10 cellular contexts compared by ENCODE assay signal in the genomic region with DNA sequence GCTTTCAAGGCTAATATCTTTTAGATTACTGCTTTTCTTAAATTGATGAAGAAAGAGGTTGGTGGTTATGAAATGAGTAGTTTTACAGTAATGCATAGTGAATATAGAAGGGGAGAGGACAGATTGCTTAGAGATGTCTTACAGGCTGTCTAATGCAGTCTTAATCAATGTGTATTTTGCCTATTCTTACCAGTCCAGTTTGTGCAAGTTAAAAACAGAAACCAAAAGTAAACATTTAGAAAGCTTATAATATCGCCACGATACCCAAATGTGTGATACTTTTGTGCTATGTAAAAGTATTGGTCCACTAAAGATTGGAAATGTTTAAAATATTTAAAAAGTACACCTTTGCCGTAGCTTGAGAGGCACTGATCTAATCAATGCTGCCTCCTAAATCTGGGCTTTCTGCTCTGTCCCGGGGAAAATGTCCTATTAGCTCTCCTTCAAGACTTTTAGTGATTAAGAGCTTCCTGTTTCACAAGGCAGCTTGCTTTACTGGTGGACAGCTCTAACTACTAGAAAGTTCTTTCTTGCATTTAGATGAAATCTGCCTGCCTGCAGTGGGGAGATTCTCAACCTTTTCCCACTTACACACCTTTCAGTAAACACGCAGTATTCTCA.
DNase-seq lines count a peak whose midpoint lies in the region; ATAC-seq and TF ChIP-seq lines count a peak whose summit lies in the region.
"Had no signal": no experiment of that assay in that cellular context is flagged by ENCODE, and none has a peak within 500 bp of the region (broad histone marks: within the 10 kb centered on the region; RNA-seq: fewer than 3 reads in every experiment).

No MANE protein-coding gene starts in this region.

- no peak for DNase-seq in Peyer's patch
- DNase-seq in fibroblast of the aortic adventitia (ENCODE audit: low read depth) = peak; percentile 35
- no peak for DNase-seq in SKM-1 treated with dmso at 0.1 percent for 144 hours (lab: John Stamatoyannopoulos, UW; ENCODE audit: unreplicated experiment)
- no peak for DNase-seq in HuH-7.5 (ENCODE audit: low spot score)
- DNase-seq in NCI-H1092 (lab: John Stamatoyannopoulos, UW) = no peak
- DNase-seq: hippocampal formation, KG1 had no signal

- no peak for TF ChIP-seq CTCF in Peyer's patch (IDR thresholded peaks at IDR 0.05)
- TF ChIP-seq CTCF in fibroblast of the aortic adventitia (IDR thresholded peaks at IDR 0.05; ENCODE audit: insufficient read depth, low read length) = no peak

- no peaks in the 10 kb centered on the region for H3K27me3 ChIP-seq in Peyer's patch

- peaks cover 0 to 11% (median 0%) of the 10 kb centered on the region in 4 donors for H3K4me1 ChIP-seq in Peyer's patch

- TF ChIP-seq POLR2A in Peyer's patch (IDR thresholded peaks at IDR 0.05) = no peak

- peak overlapping the region in 3 of 4 donors; percentile 49 to 52 (median 50) for H3K27ac ChIP-seq in Peyer's patch
- H3K27ac ChIP-seq in skin epidermis = peak overlapping the region in 14 of 21 experiments; percentile 28 to 82 (median 46)

- no peaks in the 10 kb centered on the region for H3K9me3 ChIP-seq in Peyer's patch

- H3K4me3 ChIP-seq in Peyer's patch = peak overlapping the region in 3 of 4 donors; percentile 24 to 58 (median 39)
- no peak overlapping the region for H3K4me3 ChIP-seq in fibroblast of the aortic adventitia (ENCODE audit: low read depth, low read length)
- H3K4me3 ChIP-seq in skin epidermis = peak overlapping the region in 6 of 7 experiments; percentile 12 to 32 (median 21)

- ATAC-seq in GM19043 (IDR thresholded peaks at IDR 0.05; ENCODE audit: low read depth, unreplicated experiment) = peak; percentile 50
- no peak for ATAC-seq in GM19397 (IDR thresholded peaks at IDR 0.05; ENCODE audit: unreplicated experiment)

- H3K36me3 ChIP-seq in Peyer's patch = peaks cover 0 to 8% (median 0%) of the 10 kb centered on the region in 3 donors
